In genomic region chr3:4162132-4162531, GRCh38 we compare ENCODE assay signal across 19 cellular contexts.
A peak's percentile ranks its signal among the peaks of the same experiment; 100 is the strongest.
DNase-seq lines count a peak whose midpoint lies in the region; ATAC-seq, FAIRE-seq and TF ChIP-seq lines count a peak whose summit lies in the region.
"Had no signal": no experiment of that assay in that cellular context is flagged by ENCODE, and none has a peak within 500 bp of the region (broad histone marks: within the 10 kb centered on the region; RNA-seq: fewer than 3 reads in every experiment).

No MANE protein-coding gene starts in this region.

- no peak for FAIRE-seq in small intestine (lab: Jason Lieb, UNC)
- FAIRE-seq: A549, D721Med, G401.6, GM12891 had no signal

- H3K4me1 ChIP-seq in left ventricle myocardium inferior (peaks cover 7% of the 10 kb centered on the region), left lung (no peaks in the 10 kb centered on the region), small intestine (ENCODE audit: control insufficient read depth in 2 of 2, insufficient read depth in 1 of 2, low read depth in 1 of 2, low read length in 1 of 2) (no peaks in the 10 kb centered on the region)
- H3K4me1 ChIP-seq: A549, BE2C had no signal

- H3K27me3 ChIP-seq in left ventricle myocardium inferior (ENCODE audit: low read depth) (no peaks in the 10 kb centered on the region), left lung (no peaks in the 10 kb centered on the region), small intestine (ENCODE audit: control insufficient read depth in 2 of 2, insufficient read depth in 2 of 2, low read length in 2 of 2) (no peaks in the 10 kb centered on the region)
- H3K27me3 ChIP-seq: BE2C had no signal

- DNase-seq in left ventricle myocardium inferior (peak; percentile 29), cardiac septum (ENCODE audit: low spot score) (no peak), left lung (peak in 1 of 2 donors; percentile 46), small intestine (peak; percentile 12), COR-L47 (lab: John Stamatoyannopoulos, UW) (no peak)
- no peak for DNase-seq in stimulated activated naive CD8-positive, alpha-beta T cell treated with anti-CD3 and anti-CD28 coated beads, Interleukin-15, Interleukin-2, amounts not matched to agents 100 U/mL and 50 U/mL, for 24 hours
- no peak for DNase-seq in activated naive CD4-positive, alpha-beta T cell treated with anti-CD3 and anti-CD28 coated beads, Interleukin-2, amount 50 U/mL, for 72 hours (ENCODE audit: low spot score in 2 of 2)
- DNase-seq: BE2C; CD4-positive, alpha-beta memory T cell; DMS153; DMS79 treated with DMSO at 0.1 percent for 48 hours; EL; HCEC 1CT; HFFc6 had no signal

- TF ChIP-seq CTCF in left ventricle myocardium inferior (IDR thresholded peaks at IDR 0.05; ENCODE audit: borderline replicate concordance) = no peak
- no peak for TF ChIP-seq CTCF in left lung (IDR thresholded peaks at IDR 0.05)

- intact Hi-C loops in left ventricle myocardium inferior (cut with micrococcal nuclease) = no loop called here
- intact Hi-C loops in cardiac septum (cut with DNase I) = no loop called here
- intact Hi-C loops in left lung (cut with DNase I) = no loop called here

- H3K4me3 ChIP-seq in left ventricle myocardium inferior (no peak overlapping the region), left lung (no peak overlapping the region), small intestine (ENCODE audit: low read depth in 1 of 2, low read length in 2 of 2) (no peak overlapping the region)
- H3K4me3 ChIP-seq: A549 had no signal

- peak; percentile 60 for ATAC-seq in left lung
- ATAC-seq in stimulated activated naive CD8-positive, alpha-beta T cell treated with anti-CD3 and anti-CD28 coated beads, Interleukin-15, Interleukin-2, amounts not matched to agents 100 U/mL and 50 U/mL, for 24 hours = no peak
- ATAC-seq in activated naive CD4-positive, alpha-beta T cell treated with anti-CD3 and anti-CD28 coated beads, Interleukin-2, amount 50 U/mL, for 72 hours = no peak
- ATAC-seq: A549 had no signal

- H3K27ac ChIP-seq in left ventricle myocardium inferior (replicated peaks) (no peak overlapping the region), left lung (no peak overlapping the region), small intestine (ENCODE audit: low read depth in 1 of 2, low read length in 1 of 2) (no peak overlapping the region)
- H3K27ac ChIP-seq: A549, C4-2B had no signal

- peaks cover 11% of the 10 kb centered on the region for H3K9me3 ChIP-seq in left ventricle myocardium inferior (replicated peaks)
- no peaks in the 10 kb centered on the region for H3K9me3 ChIP-seq in left lung
- no peaks in the 10 kb centered on the region for H3K9me3 ChIP-seq in small intestine (ENCODE audit: control insufficient read depth, low read depth)
- H3K9me3 ChIP-seq: A549, BE2C had no signal

- WGBS in small intestine, 3 donors = 29 to 69% (median 63%) methylated on average over 1 of the region's 1 CpG

- H3K9me3 Mint-ChIP-seq in activated naive CD4-positive, alpha-beta T cell treated with anti-CD3 and anti-CD28 coated beads, Interleukin-2, amount 50 U/mL, for 72 hours = no peaks in the 10 kb centered on the region

- no peak overlapping the region for H3K27ac Mint-ChIP-seq in activated naive CD4-positive, alpha-beta T cell treated with anti-CD3 and anti-CD28 coated beads, Interleukin-2, amount 50 U/mL, for 72 hours
- H3K27ac Mint-ChIP-seq: CD4-positive, alpha-beta memory T cell; HFFc6 had no signal

- no peaks in the 10 kb centered on the region for H3K36me3 ChIP-seq in left ventricle myocardium inferior
- no peaks in the 10 kb centered on the region for H3K36me3 ChIP-seq in left lung
- H3K36me3 ChIP-seq in small intestine (ENCODE audit: control insufficient read depth in 2 of 2, insufficient read depth in 2 of 2, low read length in 2 of 2) = no peaks in the 10 kb centered on the region
- H3K36me3 ChIP-seq: BE2C had no signal

- peaks cover 0 to 18% of the 10 kb centered on the region in 2 donors for H3K36me3 Mint-ChIP-seq in activated naive CD4-positive, alpha-beta T cell treated with anti-CD3 and anti-CD28 coated beads, Interleukin-2, amount 50 U/mL, for 72 hours

Comparison
In these comparisons a context has a peak if more than half of its experiments do, and no peak if none do; other contexts are left out.
1. DNase-seq: peak in left ventricle myocardium inferior (single experiment) and small intestine (single experiment); none in cardiac septum (single experiment), COR-L47 (single experiment), stimulated activated naive CD8-positive, alpha-beta T cell treated with anti-CD3 and anti-CD28 coated beads, Interleukin-15, Interleukin-2, amounts not matched to agents 100 U/mL and 50 U/mL, for 24 hours (single experiment) and activated naive CD4-positive, alpha-beta T cell treated with anti-CD3 and anti-CD28 coated beads, Interleukin-2, amount 50 U/mL, for 72 hours (0 of 2).